ENCODE assay signal across 14 cellular contexts in genomic region chr4:168503652-168504362, GRCh38. TPM values are rescaled to one million over a fixed set of nuclear protein-coding genes. Genes with fewer than 3 reads are reported as not detected.
DNase-seq lines count a peak whose midpoint lies in the region; ATAC-seq and TF ChIP-seq lines count a peak whose summit lies in the region.
"Had no signal": no experiment of that assay in that cellular context is flagged by ENCODE, and none has a peak within 500 bp of the region (broad histone marks: within the 10 kb centered on the region; RNA-seq: fewer than 3 reads in every experiment).

No MANE protein-coding gene starts in this region.

- no peak for TF ChIP-seq POLR2A in gastroesophageal sphincter (IDR thresholded peaks at IDR 0.05)

- H3K27ac ChIP-seq in gastroesophageal sphincter (no peak overlapping the region), parathyroid adenoma (peak overlapping the region; percentile 24), GM23248 (no peak overlapping the region)

- in situ Hi-C loops in KBM-7 (cut with MboI; ENCODE audit: low pct_unique_long_range_greater_than_20kb, low sequenced_read_pairs) = no loop called here
- in situ Hi-C loops in HAP-1 (cut with MboI; ENCODE audit: low sequenced_read_pairs) = no loop called here
- in situ Hi-C loops in GM23248 (cut with MboI) = loop anchor here (25.0 kb wide), 1 partner anchor 317 kb away; no protein-coding TSS in a partner anchor

- peak; percentile 43 for ATAC-seq in gastroesophageal sphincter

- H3K4me2 ChIP-seq in parathyroid adenoma (ENCODE audit: low read length) = no peak overlapping the region
- no peak overlapping the region for H3K4me2 ChIP-seq in GM23248 (ENCODE audit: unreplicated experiment)

- no peaks in the 10 kb centered on the region for H3K9me3 ChIP-seq in gastroesophageal sphincter
- H3K9me3 ChIP-seq in parathyroid adenoma (ENCODE audit: control insufficient read depth, low read length) = no peaks in the 10 kb centered on the region
- no peaks in the 10 kb centered on the region for H3K9me3 ChIP-seq in HAP-1
- no peaks in the 10 kb centered on the region for H3K9me3 ChIP-seq in GM23248 (ENCODE audit: low read depth)
- H3K9me3 ChIP-seq: stomach had no signal

- H3K4me3 ChIP-seq in gastroesophageal sphincter (no peak overlapping the region), parathyroid adenoma (ENCODE audit: low read depth, low read length) (no peak overlapping the region), HAP-1 (no peak overlapping the region), GM23248 (no peak overlapping the region)
- H3K4me3 ChIP-seq: stomach had no signal

- DNase-seq in KBM-7 (peak; percentile 52), SKM-1 (lab: John Stamatoyannopoulos, UW; ENCODE audit: unreplicated experiment) (peak; percentile 97), NCI-H446 treated with DMSO at 0.1 percent for 48 hours (lab: John Stamatoyannopoulos, UW) (no peak), HAP-1 (ENCODE audit: low spot score in 2 of 2) (no peak), GM23248 (no peak)
- no peak for DNase-seq in activated CD4-positive, alpha-beta T cell treated with anti-CD3 and anti-CD28 coated beads, Interleukin-2, amount 50 U/mL, for 48 hours
- DNase-seq: H9, NCI-H1436 treated with DMSO at 0.1 percent for 48 hours, retina, RPMI8226, stomach had no signal

- no peak overlapping the region for H2AFZ ChIP-seq in parathyroid adenoma
- no peak overlapping the region for H2AFZ ChIP-seq in GM23248

- H4K20me1 ChIP-seq in GM23248 (ENCODE audit: insufficient read depth) = no peaks in the 10 kb centered on the region

- H3K36me3 ChIP-seq in gastroesophageal sphincter = no peaks in the 10 kb centered on the region
- H3K36me3 ChIP-seq in parathyroid adenoma (ENCODE audit: control insufficient read depth, insufficient read depth, low read length) = no peaks in the 10 kb centered on the region
- H3K36me3 ChIP-seq in HAP-1 (replicated peaks) = no peaks in the 10 kb centered on the region
- H3K36me3 ChIP-seq in GM23248 (ENCODE audit: low read depth) = no peaks in the 10 kb centered on the region
- H3K36me3 ChIP-seq: stomach had no signal

- no peaks in the 10 kb centered on the region; the same call in 1 of the 2 replicates for H3F3A ChIP-seq in GM23248 (ENCODE audit: insufficient read depth)

- no peaks in the 10 kb centered on the region for H3K9me2 ChIP-seq in GM23248 (ENCODE audit: insufficient read depth)

- H3K27me3 ChIP-seq in gastroesophageal sphincter (no peaks in the 10 kb centered on the region), parathyroid adenoma (ENCODE audit: control insufficient read depth, insufficient read depth, low read length) (no peaks in the 10 kb centered on the region), HAP-1 (ENCODE audit: low read depth) (no peaks in the 10 kb centered on the region), GM23248 (replicated peaks; ENCODE audit: insufficient read depth) (no peaks in the 10 kb centered on the region)
- H3K27me3 ChIP-seq: stomach had no signal

- H3K79me2 ChIP-seq in parathyroid adenoma (no peaks in the 10 kb centered on the region), GM23248 (ENCODE audit: insufficient read depth) (no peaks in the 10 kb centered on the region)

- H3K4me1 ChIP-seq in gastroesophageal sphincter = no peaks in the 10 kb centered on the region
- no peaks in the 10 kb centered on the region for H3K4me1 ChIP-seq in parathyroid adenoma
- H3K4me1 ChIP-seq in HAP-1 = no peaks in the 10 kb centered on the region
- H3K4me1 ChIP-seq in GM23248 (ENCODE audit: insufficient read depth) = no peaks in the 10 kb centered on the region

- no peak for TF ChIP-seq CTCF in gastroesophageal sphincter (IDR thresholded peaks at IDR 0.05)
- no peak for TF ChIP-seq CTCF in parathyroid adenoma (IDR thresholded peaks at IDR 0.05)

- WGBS in gastroesophageal sphincter (ENCODE audit: low coverage in 1 of 2), 2 donors = 78 to 85% methylated on average over 7 of the region's 9 CpGs
- WGBS in GM23248 (ENCODE audit: low coverage in 1 of 2, low lambda C conversion rate in 2 of 2, missing lambda C conversion rate in 2 of 2), 2 experiments = 94 to 95% methylated on average over 9 of the region's 9 CpGs

- TF ChIP-seq EP300 in gastroesophageal sphincter (IDR thresholded peaks at IDR 0.05) = no peak

- H3K9ac ChIP-seq in parathyroid adenoma = no peak overlapping the region
- H3K9ac ChIP-seq in GM23248 = no peak overlapping the region

RNA-seq across cellular contexts. Expression of gene PALLD, which starts 7.0 kb away (rescaled TPM):
- total RNA-seq in gastroesophageal sphincter = 1,000 to 10,000 TPM; 1,036 to 2,270 (median 2,202) TPM
- total RNA-seq in GM23248 (2014; rRNA removed; shearing (Covaris generic)) = 14.5 and 17.9 TPM in 2 replicates
- 30.5 and 30.6 TPM in 2 replicates for polyA plus RNA-seq in GM23248 (2016; fragmentation: Nextera tagmentation; extraction: Ambion mirVana)

RNA-seq across cellular contexts. Expression of gene DDX60L, which starts 23.5 kb away (rescaled TPM):
- total RNA-seq in gastroesophageal sphincter = 10 to 100 TPM in 2 of 4 donors, 1 to 10 TPM in 2; 6.2 to 16.2 (median 9.0) TPM
- total RNA-seq in GM23248 (2014; rRNA removed; shearing (Covaris generic)) = 6.3 and 15.8 TPM in 2 replicates
- polyA plus RNA-seq in GM23248 (2016; fragmentation: Nextera tagmentation; extraction: Ambion mirVana) = 8.7 and 9.6 TPM in 2 replicates
- total RNA-seq: G401 had no signal

Comparison
In these comparisons a context has a peak if more than half of its experiments do, and no peak if none do; other contexts are left out.
1. DNase-seq: peak in KBM-7 (single experiment) and SKM-1 (single experiment); none in NCI-H446 treated with DMSO at 0.1 percent for 48 hours (single experiment), HAP-1 (0 of 2), GM23248 (single experiment) and activated CD4-positive, alpha-beta T cell treated with anti-CD3 and anti-CD28 coated beads, Interleukin-2, amount 50 U/mL, for 48 hours (0 of 2).
2. RNA of gene PALLD, which starts 7.0 kb away (total RNA-seq): 1,036 to 2,270 TPM in gastroesophageal sphincter; 14.5 to 17.9 TPM in GM23248; every median in the first group is over 10 times any median in the second.